In the genomic region with DNA sequence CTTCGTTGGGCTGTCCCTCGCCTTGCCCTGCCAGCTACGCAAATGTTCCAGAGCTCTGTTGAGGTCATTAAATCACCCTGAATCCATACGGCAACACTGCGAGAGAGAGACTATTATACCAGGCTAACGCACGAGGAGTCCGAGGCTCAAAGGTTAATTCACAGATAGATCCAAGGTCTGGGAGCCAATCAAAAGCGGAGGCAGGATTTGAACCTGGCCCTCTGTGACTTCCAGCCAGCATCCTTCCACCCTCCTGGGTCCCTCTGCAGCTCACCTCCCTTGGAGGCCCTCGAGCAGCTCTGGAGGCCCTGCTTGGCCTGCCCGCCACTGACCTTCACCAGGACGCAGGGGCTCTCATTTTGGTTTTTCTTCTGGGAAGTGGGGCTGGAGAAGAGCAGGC, we compare ENCODE assay signal across 1 cellular context.
TF ChIP-seq lines count a peak whose summit lies in the region.

No MANE protein-coding gene starts in this region.

TF ChIP-seq in SK-N-SH treated with all-trans-retinoic acid at 6 μM for 48 hours, 23 proteins besides CTCF, POLR2A, EP300 and RAD21 (continued from another document):
- TF ChIP-seq BACH2 (CRISPR knock-in tag; IDR thresholded peaks at IDR 0.05; ENCODE audit: borderline replicate concordance) (no peak), OSR1 (CRISPR knock-in tag; IDR thresholded peaks at IDR 0.05) (no peak), CSDC2 (CRISPR knock-in tag; IDR thresholded peaks at IDR 0.05) (no peak), PATZ1 (CRISPR knock-in tag; IDR thresholded peaks at IDR 0.05; ENCODE audit: borderline replicate concordance) (no peak)
